1 cellular context compared by ENCODE assay signal in the genomic region with DNA sequence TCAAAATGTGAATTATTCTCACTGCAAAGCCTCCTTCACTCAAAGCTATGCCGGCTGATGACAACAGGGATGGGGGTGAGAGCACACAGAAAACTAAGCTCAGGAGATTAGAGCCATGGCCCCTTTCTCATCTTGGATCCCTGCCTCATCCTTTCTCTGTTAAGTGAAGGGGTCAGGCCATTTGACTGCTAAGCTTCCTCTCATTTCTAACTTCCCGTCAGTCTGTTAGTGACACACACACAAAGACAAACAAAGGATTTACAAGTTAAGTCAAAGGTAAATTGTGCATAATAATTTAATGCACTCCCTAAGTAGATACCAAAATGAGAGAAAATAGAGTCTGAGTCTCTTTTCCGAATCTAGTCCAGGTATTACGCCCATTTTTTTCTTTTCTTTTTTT.
TF ChIP-seq lines count a peak whose summit lies in the region.

No MANE protein-coding gene starts in this region.

TF ChIP-seq in H1, 55 proteins besides CTCF, POLR2A, EP300 and RAD21:
- TF ChIP-seq MAFK (IDR thresholded peaks at IDR 0.05; ENCODE audit: low read depth, low read length) (no peak), YY1 (IDR thresholded peaks at IDR 0.05; ENCODE audit: low read depth, low read length) (no peak), RNF2 (IDR thresholded peaks at IDR 0.05; ENCODE audit: borderline replicate concordance, low read depth, low read length, missing control alignments, poor library complexity, severe bottlenecking) (no peak), CHD1 (IDR thresholded peaks at IDR 0.05; ENCODE audit: low read depth, low read length) (no peak), TEAD4 (IDR thresholded peaks at IDR 0.05; ENCODE audit: low read depth, low read length) (no peak), TAF7 (optimal IDR thresholded peaks at IDR 0.05; ENCODE audit: borderline replicate concordance, low read depth, low read length) (no peak), CBX8 (IDR thresholded peaks at IDR 0.05; ENCODE audit: borderline replicate concordance, low read depth, low read length) (no peak), GTF2F1 (IDR thresholded peaks at IDR 0.05; ENCODE audit: borderline replicate concordance, low read depth, low read length) (no peak)
- TF ChIP-seq, protein P1, sequence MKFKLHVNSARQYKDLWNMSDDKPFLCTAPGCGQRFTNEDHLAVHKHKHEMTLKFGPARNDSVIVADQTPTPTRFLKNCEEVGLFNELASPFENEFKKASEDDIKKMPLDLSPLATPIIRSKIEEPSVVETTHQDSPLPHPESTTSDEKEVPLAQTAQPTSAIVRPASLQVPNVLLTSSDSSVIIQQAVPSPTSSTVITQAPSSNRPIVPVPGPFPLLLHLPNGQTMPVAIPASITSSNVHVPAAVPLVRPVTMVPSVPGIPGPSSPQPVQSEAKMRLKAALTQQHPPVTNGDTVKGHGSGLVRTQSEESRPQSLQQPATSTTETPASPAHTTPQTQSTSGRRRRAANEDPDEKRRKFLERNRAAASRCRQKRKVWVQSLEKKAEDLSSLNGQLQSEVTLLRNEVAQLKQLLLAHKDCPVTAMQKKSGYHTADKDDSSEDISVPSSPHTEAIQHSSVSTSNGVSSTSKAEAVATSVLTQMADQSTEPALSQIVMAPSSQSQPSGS (IDR thresholded peaks at IDR 0.05; ENCODE audit: low read length), result no peak
- TF ChIP-seq, protein P2, sequence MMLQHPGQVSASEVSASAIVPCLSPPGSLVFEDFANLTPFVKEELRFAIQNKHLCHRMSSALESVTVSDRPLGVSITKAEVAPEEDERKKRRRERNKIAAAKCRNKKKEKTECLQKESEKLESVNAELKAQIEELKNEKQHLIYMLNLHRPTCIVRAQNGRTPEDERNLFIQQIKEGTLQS (IDR thresholded peaks at IDR 0.05; ENCODE audit: insufficient read depth, low read depth, low read length), result no peak
- TF ChIP-seq, protein P3, sequence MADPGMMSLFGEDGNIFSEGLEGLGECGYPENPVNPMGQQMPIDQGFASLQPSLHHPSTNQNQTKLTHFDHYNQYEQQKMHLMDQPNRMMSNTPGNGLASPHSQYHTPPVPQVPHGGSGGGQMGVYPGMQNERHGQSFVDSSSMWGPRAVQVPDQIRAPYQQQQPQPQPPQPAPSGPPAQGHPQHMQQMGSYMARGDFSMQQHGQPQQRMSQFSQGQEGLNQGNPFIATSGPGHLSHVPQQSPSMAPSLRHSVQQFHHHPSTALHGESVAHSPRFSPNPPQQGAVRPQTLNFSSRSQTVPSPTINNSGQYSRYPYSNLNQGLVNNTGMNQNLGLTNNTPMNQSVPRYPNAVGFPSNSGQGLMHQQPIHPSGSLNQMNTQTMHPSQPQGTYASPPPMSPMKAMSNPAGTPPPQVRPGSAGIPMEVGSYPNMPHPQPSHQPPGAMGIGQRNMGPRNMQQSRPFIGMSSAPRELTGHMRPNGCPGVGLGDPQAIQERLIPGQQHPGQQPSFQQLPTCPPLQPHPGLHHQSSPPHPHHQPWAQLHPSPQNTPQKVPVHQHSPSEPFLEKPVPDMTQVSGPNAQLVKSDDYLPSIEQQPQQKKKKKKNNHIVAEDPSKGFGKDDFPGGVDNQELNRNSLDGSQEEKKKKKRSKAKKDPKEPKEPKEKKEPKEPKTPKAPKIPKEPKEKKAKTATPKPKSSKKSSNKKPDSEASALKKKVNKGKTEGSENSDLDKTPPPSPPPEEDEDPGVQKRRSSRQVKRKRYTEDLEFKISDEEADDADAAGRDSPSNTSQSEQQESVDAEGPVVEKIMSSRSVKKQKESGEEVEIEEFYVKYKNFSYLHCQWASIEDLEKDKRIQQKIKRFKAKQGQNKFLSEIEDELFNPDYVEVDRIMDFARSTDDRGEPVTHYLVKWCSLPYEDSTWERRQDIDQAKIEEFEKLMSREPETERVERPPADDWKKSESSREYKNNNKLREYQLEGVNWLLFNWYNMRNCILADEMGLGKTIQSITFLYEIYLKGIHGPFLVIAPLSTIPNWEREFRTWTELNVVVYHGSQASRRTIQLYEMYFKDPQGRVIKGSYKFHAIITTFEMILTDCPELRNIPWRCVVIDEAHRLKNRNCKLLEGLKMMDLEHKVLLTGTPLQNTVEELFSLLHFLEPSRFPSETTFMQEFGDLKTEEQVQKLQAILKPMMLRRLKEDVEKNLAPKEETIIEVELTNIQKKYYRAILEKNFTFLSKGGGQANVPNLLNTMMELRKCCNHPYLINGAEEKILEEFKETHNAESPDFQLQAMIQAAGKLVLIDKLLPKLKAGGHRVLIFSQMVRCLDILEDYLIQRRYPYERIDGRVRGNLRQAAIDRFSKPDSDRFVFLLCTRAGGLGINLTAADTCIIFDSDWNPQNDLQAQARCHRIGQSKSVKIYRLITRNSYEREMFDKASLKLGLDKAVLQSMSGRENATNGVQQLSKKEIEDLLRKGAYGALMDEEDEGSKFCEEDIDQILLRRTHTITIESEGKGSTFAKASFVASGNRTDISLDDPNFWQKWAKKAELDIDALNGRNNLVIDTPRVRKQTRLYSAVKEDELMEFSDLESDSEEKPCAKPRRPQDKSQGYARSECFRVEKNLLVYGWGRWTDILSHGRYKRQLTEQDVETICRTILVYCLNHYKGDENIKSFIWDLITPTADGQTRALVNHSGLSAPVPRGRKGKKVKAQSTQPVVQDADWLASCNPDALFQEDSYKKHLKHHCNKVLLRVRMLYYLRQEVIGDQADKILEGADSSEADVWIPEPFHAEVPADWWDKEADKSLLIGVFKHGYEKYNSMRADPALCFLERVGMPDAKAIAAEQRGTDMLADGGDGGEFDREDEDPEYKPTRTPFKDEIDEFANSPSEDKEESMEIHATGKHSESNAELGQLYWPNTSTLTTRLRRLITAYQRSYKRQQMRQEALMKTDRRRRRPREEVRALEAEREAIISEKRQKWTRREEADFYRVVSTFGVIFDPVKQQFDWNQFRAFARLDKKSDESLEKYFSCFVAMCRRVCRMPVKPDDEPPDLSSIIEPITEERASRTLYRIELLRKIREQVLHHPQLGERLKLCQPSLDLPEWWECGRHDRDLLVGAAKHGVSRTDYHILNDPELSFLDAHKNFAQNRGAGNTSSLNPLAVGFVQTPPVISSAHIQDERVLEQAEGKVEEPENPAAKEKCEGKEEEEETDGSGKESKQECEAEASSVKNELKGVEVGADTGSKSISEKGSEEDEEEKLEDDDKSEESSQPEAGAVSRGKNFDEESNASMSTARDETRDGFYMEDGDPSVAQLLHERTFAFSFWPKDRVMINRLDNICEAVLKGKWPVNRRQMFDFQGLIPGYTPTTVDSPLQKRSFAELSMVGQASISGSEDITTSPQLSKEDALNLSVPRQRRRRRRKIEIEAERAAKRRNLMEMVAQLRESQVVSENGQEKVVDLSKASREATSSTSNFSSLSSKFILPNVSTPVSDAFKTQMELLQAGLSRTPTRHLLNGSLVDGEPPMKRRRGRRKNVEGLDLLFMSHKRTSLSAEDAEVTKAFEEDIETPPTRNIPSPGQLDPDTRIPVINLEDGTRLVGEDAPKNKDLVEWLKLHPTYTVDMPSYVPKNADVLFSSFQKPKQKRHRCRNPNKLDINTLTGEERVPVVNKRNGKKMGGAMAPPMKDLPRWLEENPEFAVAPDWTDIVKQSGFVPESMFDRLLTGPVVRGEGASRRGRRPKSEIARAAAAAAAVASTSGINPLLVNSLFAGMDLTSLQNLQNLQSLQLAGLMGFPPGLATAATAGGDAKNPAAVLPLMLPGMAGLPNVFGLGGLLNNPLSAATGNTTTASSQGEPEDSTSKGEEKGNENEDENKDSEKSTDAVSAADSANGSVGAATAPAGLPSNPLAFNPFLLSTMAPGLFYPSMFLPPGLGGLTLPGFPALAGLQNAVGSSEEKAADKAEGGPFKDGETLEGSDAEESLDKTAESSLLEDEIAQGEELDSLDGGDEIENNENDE (IDR thresholded peaks at IDR 0.05; ENCODE audit: insufficient replicate concordance, low read length), result no peak
- TF ChIP-seq, protein P4, sequence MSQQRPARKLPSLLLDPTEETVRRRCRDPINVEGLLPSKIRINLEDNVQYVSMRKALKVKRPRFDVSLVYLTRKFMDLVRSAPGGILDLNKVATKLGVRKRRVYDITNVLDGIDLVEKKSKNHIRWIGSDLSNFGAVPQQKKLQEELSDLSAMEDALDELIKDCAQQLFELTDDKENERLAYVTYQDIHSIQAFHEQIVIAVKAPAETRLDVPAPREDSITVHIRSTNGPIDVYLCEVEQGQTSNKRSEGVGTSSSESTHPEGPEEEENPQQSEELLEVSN (IDR thresholded peaks at IDR 0.05), result no peak
TF ChIP-seq in H1: peak in this region for 0.
